ENCODE assay signal across 17 cellular contexts in genomic region chrX:115602308-115602707, GRCh38. TPM values are rescaled to one million over a fixed set of nuclear protein-coding genes. Genes with fewer than 3 reads are reported as not detected.
DNase-seq lines count a peak whose midpoint lies in the region; ATAC-seq and TF ChIP-seq lines count a peak whose summit lies in the region.
"Had no signal": no experiment of that assay in that cellular context is flagged by ENCODE, and none has a peak within 500 bp of the region (broad histone marks: within the 10 kb centered on the region; RNA-seq: fewer than 3 reads in every experiment).

No MANE protein-coding gene starts in this region.

- ATAC-seq in thoracic aorta (ENCODE audit: insufficient number of reproducible peaks, low FRiP score, low read depth): no peak
- ATAC-seq: activated T-helper 17 cell treated with anti-CD3 and anti-CD28 coated beads, Interleukin-2, amount 50 U/mL, for 72 hours; natural killer cell had no signal

- H4K20me1 ChIP-seq in GM23248 (ENCODE audit: insufficient read depth): no peaks in the 10 kb centered on the region

- no peak for TF ChIP-seq POLR2A in esophagus squamous epithelium (IDR thresholded peaks at IDR 0.05)

- H3K9ac ChIP-seq in GM23248: no peak overlapping the region
- H3K9ac ChIP-seq: KMS-11 had no signal

- in situ Hi-C loops in GM23248 (cut with MboI): no loop called here

- H3K4me1 ChIP-seq in GM23248 (ENCODE audit: insufficient read depth) (peaks cover 25% of the 10 kb centered on the region), esophagus squamous epithelium (peaks cover 0 to 11% (median 0%) of the 10 kb centered on the region in 3 donors), thoracic aorta (ENCODE audit: control insufficient read depth in 1 of 2, low read depth in 2 of 2) (peaks cover 0 to 50% of the 10 kb centered on the region in 2 donors)

- H3K27ac ChIP-seq in GM23248: peak overlapping the region; percentile 43
- peak overlapping the region in 3 of 4 donors; percentile 39 to 67 (median 53) for H3K27ac ChIP-seq in esophagus squamous epithelium
- H3K27ac ChIP-seq in thoracic aorta: peak overlapping the region; percentile 36 to 63
- H3K27ac ChIP-seq: KMS-11 had no signal

- H3K79me2 ChIP-seq in GM23248 (ENCODE audit: insufficient read depth): peaks cover 83% of the 10 kb centered on the region

- no peak for TF ChIP-seq CTCF in esophagus squamous epithelium (IDR thresholded peaks at IDR 0.05)
- TF ChIP-seq CTCF in thoracic aorta (IDR thresholded peaks at IDR 0.05): no peak

- intact Hi-C loops in esophagus squamous epithelium (cut with DNase I): no loop called here

- H3K9me3 ChIP-seq in GM23248 (ENCODE audit: low read depth) (no peaks in the 10 kb centered on the region), esophagus squamous epithelium (no peaks in the 10 kb centered on the region), thoracic aorta (no peaks in the 10 kb centered on the region)

- H3K4me2 ChIP-seq in GM23248 (ENCODE audit: unreplicated experiment): no peak overlapping the region
- H3K4me2 ChIP-seq: KMS-11 had no signal

- no peak overlapping the region for H2AFZ ChIP-seq in GM23248

- H3K27me3 ChIP-seq in GM23248 (replicated peaks; ENCODE audit: insufficient read depth) (no peaks in the 10 kb centered on the region), esophagus squamous epithelium (peaks cover 0 to 6% (median 0%) of the 10 kb centered on the region in 4 donors), thoracic aorta (replicated peaks; ENCODE audit: insufficient read depth) (no peaks in the 10 kb centered on the region)

- H3K4me3 ChIP-seq in GM23248 (no peak overlapping the region), esophagus squamous epithelium (no peak overlapping the region), thoracic aorta (no peak overlapping the region)

- H3K9me2 ChIP-seq in GM23248 (ENCODE audit: insufficient read depth): no peaks in the 10 kb centered on the region

- DNase-seq in GM23248 (no peak), SW480 (ENCODE audit: low spot score) (peak; percentile 4), esophagus squamous epithelium (lab: John Stamatoyannopoulos, UW) (no peak), thoracic aorta (ENCODE audit: low spot score) (no peak), DMS79 (lab: John Stamatoyannopoulos, UW) (no peak), NCI-H187 treated with DMSO at 0.1 percent for 48 hours (lab: John Stamatoyannopoulos, UW) (no peak)
- no peak for DNase-seq in stimulated activated CD8-positive, alpha-beta memory T cell treated with anti-CD3 and anti-CD28 coated beads, Interleukin-4, amount 100 ng/mL, for 48 hours
- DNase-seq: activated CD4-positive, alpha-beta T cell treated with anti-CD3 and anti-CD28 coated beads for 4 hours; activated naive CD8-positive, alpha-beta T cell treated with anti-CD3 and anti-CD28 coated beads, Interleukin-2, amount 10 ng/mL, durations not matched to agents 7 days and 5 days; AML-193; head of caudate nucleus; natural killer cell; NCI-H1092; NCI-H2081; NCI-H446 treated with DMSO at 0.1 percent for 48 hours had no signal

- H3F3A ChIP-seq in GM23248 (ENCODE audit: insufficient read depth): peaks cover 22% of the 10 kb centered on the region; the same call in 1 of the 2 replicates

- H3K36me3 ChIP-seq in GM23248 (ENCODE audit: low read depth) (no peaks in the 10 kb centered on the region), esophagus squamous epithelium (no peaks in the 10 kb centered on the region), thoracic aorta (peaks cover 5% of the 10 kb centered on the region)

RNA-seq across cellular contexts. Expression of gene PLS3, which starts 41.3 kb away (rescaled TPM):
- total RNA-seq in GM23248 (2014; rRNA removed; shearing (Covaris generic)): 118 and 136 TPM in 2 replicates
- polyA plus RNA-seq in GM23248 (2016; fragmentation: Nextera tagmentation; extraction: Ambion mirVana): 137 and 139 TPM in 2 replicates
- total RNA-seq in esophagus squamous epithelium: 100 to 1,000 TPM; 142 to 196 (median 149) TPM
- total RNA-seq in thoracic aorta: 100 to 1,000 TPM; 466 to 474 TPM
